ENCODE assay signal across 11 cellular contexts in the genomic region with DNA sequence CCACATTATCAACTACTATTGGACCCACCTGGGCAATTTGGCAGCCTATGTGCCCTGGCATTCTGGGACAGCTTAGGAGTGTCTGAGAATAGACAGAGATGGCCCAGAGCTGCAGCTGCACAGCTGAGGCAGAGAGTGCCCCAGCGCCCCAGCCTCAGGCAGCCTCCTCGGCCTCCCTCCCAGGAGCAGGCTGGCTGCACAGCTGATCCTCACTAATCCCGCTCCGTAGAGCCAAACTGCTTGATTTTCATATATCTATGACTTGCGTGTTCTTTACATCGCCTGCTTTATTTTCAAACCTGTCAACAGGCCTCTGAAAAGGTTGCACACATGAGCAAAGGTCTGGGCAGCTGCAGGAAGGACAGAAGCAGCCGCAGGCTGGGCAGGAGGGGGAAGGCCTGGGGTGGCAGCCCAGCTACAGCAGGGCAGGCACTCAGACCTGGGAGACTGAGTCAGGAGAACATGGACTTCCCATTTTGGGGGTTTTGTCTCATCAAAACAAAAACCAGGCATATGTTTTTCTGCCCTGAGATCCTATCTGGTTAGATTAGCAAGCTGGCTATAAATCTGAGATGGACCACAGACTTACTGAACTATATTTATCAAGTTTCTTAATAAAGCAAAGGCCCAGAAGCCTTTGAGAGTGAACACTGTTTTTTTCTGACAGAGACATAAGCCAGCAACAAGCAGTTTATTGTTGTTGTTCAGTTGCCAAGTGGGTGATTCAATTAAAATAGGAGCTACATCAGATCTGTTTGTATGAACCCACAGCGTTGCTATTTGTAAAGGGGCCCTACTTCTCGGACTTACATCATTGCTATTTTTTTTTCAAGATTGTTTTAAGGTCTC.
A peak's percentile ranks its signal among the peaks of the same experiment; 100 is the strongest.
DNase-seq lines count a peak whose midpoint lies in the region; ATAC-seq and TF ChIP-seq lines count a peak whose summit lies in the region.
"Had no signal": no experiment of that assay in that cellular context is flagged by ENCODE, and none has a peak within 500 bp of the region (broad histone marks: within the 10 kb centered on the region; RNA-seq: fewer than 3 reads in every experiment).

No MANE protein-coding gene starts in this region.

- no peaks in the 10 kb centered on the region for H3K27me3 ChIP-seq in uterus

- H3K4me3 Mint-ChIP-seq in T-helper 17 cell = no peak overlapping the region
- H3K4me3 Mint-ChIP-seq: IgD-negative memory B cell had no signal

- H3K4me1 ChIP-seq in mucosa of descending colon (ENCODE audit: low read depth) (peaks cover 5% of the 10 kb centered on the region), uterus (peaks cover 4 to 9% of the 10 kb centered on the region in 2 donors)

- H3K4me3 ChIP-seq in epithelial cell of esophagus (ENCODE audit: low read length) (no peak overlapping the region), mucosa of descending colon (no peak overlapping the region), uterus (no peak overlapping the region)

- ATAC-seq in mucosa of descending colon (peak; percentile 24), T-helper 17 cell (no peak)

- no peak overlapping the region for H3K27ac Mint-ChIP-seq in T-helper 17 cell
- H3K27ac Mint-ChIP-seq: IgD-negative memory B cell had no signal

- DNase-seq in NCI-H446 treated with DMSO at 0.1 percent for 48 hours (lab: John Stamatoyannopoulos, UW) (peak; percentile 16), NCI-H446 (lab: John Stamatoyannopoulos, UW) (no peak), epithelial cell of esophagus (ENCODE audit: low read depth) (peak; percentile 51), mucosa of descending colon (peak in 1 of 3 donors; percentile 4), uterus (peak in 1 of 2 donors; percentile 56), T-helper 17 cell (no peak), NOMO-1 treated with DMSO at 0.1 percent for 48 hours (lab: John Stamatoyannopoulos, UW; ENCODE audit: unreplicated experiment) (no peak), dermis blood vessel endothelial cell (no peak)
- DNase-seq: activated gamma-delta T cell had no signal

- H3K27me3 Mint-ChIP-seq in T-helper 17 cell = peaks cover 5% of the 10 kb centered on the region
- H3K27me3 Mint-ChIP-seq: IgD-negative memory B cell had no signal

- H3K36me3 Mint-ChIP-seq in T-helper 17 cell (ENCODE audit: low read depth) = no peaks in the 10 kb centered on the region

- intact Hi-C loops in mucosa of descending colon (cut with DNase I, micrococcal nuclease) (no loop called here), uterus (cut with DNase I; ENCODE audit: low total_unique reads) (no loop called here)

- H3K36me3 ChIP-seq in mucosa of descending colon (ENCODE audit: low read depth) (no peaks in the 10 kb centered on the region), uterus (no peaks in the 10 kb centered on the region)

- peak overlapping the region; percentile 68 to 75 for H3K27ac ChIP-seq in uterus
- H3K27ac ChIP-seq: 22Rv1 had no signal

- H3K9me3 ChIP-seq in mucosa of descending colon (no peaks in the 10 kb centered on the region), uterus (no peaks in the 10 kb centered on the region), T-helper 17 cell (ENCODE audit: control insufficient read depth, low read length, poor library complexity, severe bottlenecking) (no peaks in the 10 kb centered on the region)

- TF ChIP-seq CTCF in epithelial cell of esophagus (IDR thresholded peaks at IDR 0.05; ENCODE audit: insufficient read depth, low read depth, low read length, missing control alignments) = no peak
- no peak for TF ChIP-seq CTCF in mucosa of descending colon (IDR thresholded peaks at IDR 0.05)
- TF ChIP-seq CTCF in uterus (IDR thresholded peaks at IDR 0.05) = no peak

- TF ChIP-seq POLR2A in uterus (IDR thresholded peaks at IDR 0.05) = no peak

- H3K4me1 Mint-ChIP-seq in T-helper 17 cell = no peaks in the 10 kb centered on the region

Comparison
In these comparisons a context has a peak if more than half of its experiments do, and no peak if none do; other contexts are left out.
1. DNase-seq: peak in NCI-H446 treated with DMSO at 0.1 percent for 48 hours (single experiment) and epithelial cell of esophagus (single experiment); none in NCI-H446 (0 of 2), T-helper 17 cell (0 of 3), NOMO-1 treated with DMSO at 0.1 percent for 48 hours (single experiment) and dermis blood vessel endothelial cell (single experiment).